22 cellular contexts compared by ENCODE assay signal in the genomic region with DNA sequence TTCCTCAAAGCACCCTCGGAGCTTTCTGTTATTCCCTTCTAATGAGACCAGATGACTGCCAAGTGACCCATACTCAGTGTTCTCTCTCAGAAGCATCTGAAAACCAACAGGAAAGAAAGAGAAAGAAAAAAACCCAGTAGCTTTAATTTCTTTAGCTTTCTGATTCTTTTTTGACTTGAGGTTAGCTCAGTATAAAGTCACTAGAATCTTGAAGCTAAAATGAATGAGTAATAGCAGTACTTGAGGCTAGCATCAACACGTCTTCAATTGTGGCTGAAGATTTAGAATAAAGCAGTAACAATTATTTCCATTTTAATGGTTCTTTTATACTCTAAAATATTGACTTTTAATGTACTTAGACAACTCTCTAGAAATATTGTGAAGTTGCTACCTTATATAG.
"Had no signal": no experiment of that assay in that cellular context is flagged by ENCODE, and none has a peak within 500 bp of the region (broad histone marks: within the 10 kb centered on the region; RNA-seq: fewer than 3 reads in every experiment).

No MANE protein-coding gene starts in this region.

- H3K4me3 ChIP-seq: adrenal gland, cardiac muscle cell, dorsolateral prefrontal cortex, hepatocyte, mucosa of descending colon, skin epidermis, transverse colon had no signal

- H3K27ac Mint-ChIP-seq: activated CD8-positive, alpha-beta memory T cell treated with anti-CD3 and anti-CD28 coated beads, Interleukin-2, amount 10 ng/mL, durations not matched to agents 7 days and 5 days; activated naive CD4-positive, alpha-beta T cell treated with anti-CD3 and anti-CD28 coated beads, Interleukin-2, amount 50 U/mL, for 24 hours; memory B cell; naive thymus-derived CD4-positive, alpha-beta T cell had no signal

- DNase-seq: activated CD4-positive, alpha-beta T cell treated with anti-CD3 and anti-CD28 coated beads, Interleukin-2, amount 50 U/mL, for 48 hours; activated CD4-positive, CD25-positive, alpha-beta regulatory T cell treated with anti-CD3 and anti-CD28 coated beads, Interleukin-2, amount 50 U/mL, for 72 hours; activated CD8-positive, alpha-beta memory T cell treated with anti-CD3 and anti-CD28 coated beads, Interleukin-2, amount 10 ng/mL, durations not matched to agents 7 days and 5 days; activated effector memory CD4-positive, alpha-beta T cell treated with anti-CD3 and anti-CD28 coated beads, Interleukin-2, amount 50 U/mL, for 16 hours; activated T-cell treated with anti-CD3 and anti-CD28 coated beads, Interleukin-2, amount 50 U/mL, for 1 hour; adrenal gland; dorsolateral prefrontal cortex; mucosa of descending colon; naive thymus-derived CD4-positive, alpha-beta T cell; stimulated activated CD4-positive, alpha-beta T cell treated with anti-CD3 and anti-CD28 coated beads, Interleukin-15, amount 100 ng/mL, for 24 hours; stimulated activated CD4-positive, alpha-beta T cell treated with anti-CD3 and anti-CD28 coated beads, Interleukin-4, amount 100 ng/mL, for 24 hours; stimulated activated CD8-positive, alpha-beta memory T cell treated with anti-CD3 and anti-CD28 coated beads, Interleukin-4, amount 100 ng/mL, for 48 hours; stimulated activated naive CD8-positive, alpha-beta T cell treated with anti-CD3 and anti-CD28 coated beads, Interleukin-15, Interleukin-2, amounts not matched to agents 100 U/mL and 50 U/mL, for 24 hours; T-helper 9 cell; transverse colon had no signal

- H3K9me3 ChIP-seq: adrenal gland, mucosa of descending colon, transverse colon had no signal

- H3K36me3 ChIP-seq: adrenal gland, cardiac muscle cell, transverse colon had no signal

- H3K4me1 ChIP-seq: transverse colon had no signal

- H3K9me3 Mint-ChIP-seq: activated naive CD4-positive, alpha-beta T cell treated with anti-CD3 and anti-CD28 coated beads, Interleukin-2, amount 50 U/mL, for 24 hours; memory B cell had no signal

- H3K4me1 Mint-ChIP-seq: activated CD8-positive, alpha-beta memory T cell treated with anti-CD3 and anti-CD28 coated beads, Interleukin-2, amount 10 ng/mL, durations not matched to agents 7 days and 5 days; activated naive CD4-positive, alpha-beta T cell treated with anti-CD3 and anti-CD28 coated beads, Interleukin-2, amount 50 U/mL, for 24 hours; memory B cell; naive thymus-derived CD4-positive, alpha-beta T cell had no signal

- H3K36me3 Mint-ChIP-seq: activated CD8-positive, alpha-beta memory T cell treated with anti-CD3 and anti-CD28 coated beads, Interleukin-2, amount 10 ng/mL, durations not matched to agents 7 days and 5 days; activated naive CD4-positive, alpha-beta T cell treated with anti-CD3 and anti-CD28 coated beads, Interleukin-2, amount 50 U/mL, for 24 hours; memory B cell; naive thymus-derived CD4-positive, alpha-beta T cell had no signal

- H3K27ac ChIP-seq: adrenal gland, cardiac muscle cell, hepatocyte, skin epidermis, transverse colon had no signal

- ATAC-seq: activated CD8-positive, alpha-beta memory T cell treated with anti-CD3 and anti-CD28 coated beads, Interleukin-2, amount 10 ng/mL, durations not matched to agents 7 days and 5 days; esophagus mucosa; left lobe of liver; mucosa of descending colon; naive thymus-derived CD4-positive, alpha-beta T cell; stimulated activated naive CD8-positive, alpha-beta T cell treated with anti-CD3 and anti-CD28 coated beads, Interleukin-15, Interleukin-2, amounts not matched to agents 100 U/mL and 50 U/mL, for 24 hours had no signal

- H3K4me3 Mint-ChIP-seq: activated CD8-positive, alpha-beta memory T cell treated with anti-CD3 and anti-CD28 coated beads, Interleukin-2, amount 10 ng/mL, durations not matched to agents 7 days and 5 days; activated naive CD4-positive, alpha-beta T cell treated with anti-CD3 and anti-CD28 coated beads, Interleukin-2, amount 50 U/mL, for 24 hours; memory B cell; naive thymus-derived CD4-positive, alpha-beta T cell had no signal

- H3K27me3 ChIP-seq: adrenal gland, cardiac muscle cell, dorsolateral prefrontal cortex, hepatocyte, transverse colon had no signal
